24 cellular contexts compared by ENCODE assay signal in the genomic region with DNA sequence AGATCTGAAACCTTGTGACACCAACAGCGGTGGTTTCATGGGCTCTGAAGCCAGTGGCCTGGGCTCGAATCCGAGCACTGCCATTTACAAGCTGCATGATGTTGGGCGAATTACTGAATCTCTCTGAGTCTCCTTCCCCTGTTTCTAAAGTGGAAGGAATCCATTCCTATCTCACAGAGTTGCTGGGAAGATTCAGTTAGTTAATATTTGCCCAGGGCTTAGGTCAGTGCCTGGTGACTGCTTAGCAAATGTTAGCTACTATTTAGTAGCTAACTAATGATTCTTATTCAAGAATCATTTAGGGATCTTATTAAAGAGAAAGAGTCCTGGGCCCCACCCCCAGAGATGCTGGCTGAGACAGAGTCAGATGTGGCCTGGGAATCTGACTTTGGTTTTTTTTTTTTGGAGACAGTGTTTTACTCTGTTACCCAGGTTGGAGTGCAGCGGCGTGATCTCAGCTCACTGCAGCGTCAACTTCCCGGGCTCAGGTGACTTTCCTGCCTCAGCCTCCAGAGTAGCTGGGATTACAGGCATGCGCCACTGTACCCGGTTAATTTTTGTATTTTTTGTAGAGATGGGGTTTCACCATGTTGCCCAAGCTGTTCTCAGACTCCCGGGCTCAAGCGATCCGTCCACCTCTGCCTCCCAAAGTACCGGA.
"Had no signal": no experiment of that assay in that cellular context is flagged by ENCODE, and none has a peak within 500 bp of the region (broad histone marks: within the 10 kb centered on the region; RNA-seq: fewer than 3 reads in every experiment).

No MANE protein-coding gene starts in this region.

- ATAC-seq: activated CD4-positive, alpha-beta T cell treated with anti-CD3 and anti-CD28 coated beads for 36 hours; activated T-cell treated with anti-CD3 and anti-CD28 coated beads, Interleukin-2, amount 50 U/mL, for 72 hours had no signal

- H3K4me1 ChIP-seq: adrenal gland, breast epithelium had no signal

- H3K27ac ChIP-seq: adrenal gland, breast epithelium, VCaP had no signal

- H3K9me3 ChIP-seq: adrenal gland had no signal

- H3K36me3 ChIP-seq: adrenal gland, breast epithelium had no signal

- H3K9me3 Mint-ChIP-seq: activated CD4-positive, alpha-beta memory T cell treated with anti-CD3 and anti-CD28 coated beads, Interleukin-2, amount 10 ng/mL, durations not matched to agents 7 days and 5 days; activated T-helper 2 cell treated with anti-CD3 and anti-CD28 coated beads, Interferon-gamma antibody, Interleukin-2, Interleukin-4, amounts not matched to agents 10 μg/mL and 5 μg/mL and 100 μg/mL, durations not matched to agents 14 hours and 24 hours and 36 hours had no signal

- DNase-seq: activated CD4-positive, alpha-beta memory T cell treated with anti-CD3 and anti-CD28 coated beads, Interleukin-2, amount 10 ng/mL, durations not matched to agents 7 days and 5 days; activated CD4-positive, alpha-beta T cell treated with anti-CD3 and anti-CD28 coated beads for 36 hours; activated CD4-positive, alpha-beta T cell treated with anti-CD3 and anti-CD28 coated beads, Interleukin-2, amount 50 U/mL, for 1 hour; activated CD8-positive, alpha-beta memory T cell treated with anti-CD3 and anti-CD28 coated beads, Interleukin-2, amount 50 U/mL, for 4 hours; activated gamma-delta T cell treated with Interleukin-2 at 50 U/mL for 16 hours; activated naive CD4-positive, alpha-beta T cell treated with anti-CD3 and anti-CD28 coated beads, Interleukin-2, amount 10 ng/mL, durations not matched to agents 7 days and 5 days; activated naive CD8-positive, alpha-beta T cell treated with anti-CD3 and anti-CD28 coated beads, Interleukin-2, amount 10 ng/mL, durations not matched to agents 7 days and 5 days; activated T-cell treated with anti-CD3 and anti-CD28 coated beads, Interleukin-2, amount 50 U/mL, for 72 hours; adrenal gland; aorta; caudate nucleus; Kasumi-1; NCI-H1092; NCI-H1417; NCI-H1930; NCI-H2171; NCI-H345; NCI-H510A; NCI-H526 treated with DMSO at 0.1 percent for 48 hours; SIG-M5; T-helper 2 cell had no signal

- H3K27me3 ChIP-seq: adrenal gland, breast epithelium had no signal

- H3K4me1 Mint-ChIP-seq: activated CD4-positive, alpha-beta memory T cell treated with anti-CD3 and anti-CD28 coated beads, Interleukin-2, amount 10 ng/mL, durations not matched to agents 7 days and 5 days; activated CD4-positive, alpha-beta T cell treated with anti-CD3 and anti-CD28 coated beads for 36 hours; activated naive CD4-positive, alpha-beta T cell treated with anti-CD3 and anti-CD28 coated beads, Interleukin-2, amount 10 ng/mL, durations not matched to agents 7 days and 5 days; activated naive CD8-positive, alpha-beta T cell treated with anti-CD3 and anti-CD28 coated beads, Interleukin-2, amount 10 ng/mL, durations not matched to agents 7 days and 5 days had no signal

- H3K4me3 Mint-ChIP-seq: activated CD4-positive, alpha-beta memory T cell treated with anti-CD3 and anti-CD28 coated beads, Interleukin-2, amount 10 ng/mL, durations not matched to agents 7 days and 5 days; activated CD4-positive, alpha-beta T cell treated with anti-CD3 and anti-CD28 coated beads for 36 hours; activated naive CD4-positive, alpha-beta T cell treated with anti-CD3 and anti-CD28 coated beads, Interleukin-2, amount 10 ng/mL, durations not matched to agents 7 days and 5 days; activated naive CD8-positive, alpha-beta T cell treated with anti-CD3 and anti-CD28 coated beads, Interleukin-2, amount 10 ng/mL, durations not matched to agents 7 days and 5 days; activated T-cell treated with anti-CD3 and anti-CD28 coated beads, Interleukin-2, amount 50 U/mL, for 72 hours had no signal

- H3K27ac Mint-ChIP-seq: activated CD4-positive, alpha-beta memory T cell treated with anti-CD3 and anti-CD28 coated beads, Interleukin-2, amount 10 ng/mL, durations not matched to agents 7 days and 5 days; activated CD4-positive, alpha-beta T cell treated with anti-CD3 and anti-CD28 coated beads for 36 hours; activated naive CD4-positive, alpha-beta T cell treated with anti-CD3 and anti-CD28 coated beads, Interleukin-2, amount 10 ng/mL, durations not matched to agents 7 days and 5 days; activated naive CD8-positive, alpha-beta T cell treated with anti-CD3 and anti-CD28 coated beads, Interleukin-2, amount 10 ng/mL, durations not matched to agents 7 days and 5 days; activated T-cell treated with anti-CD3 and anti-CD28 coated beads, Interleukin-2, amount 50 U/mL, for 72 hours; activated T-helper 2 cell treated with anti-CD3 and anti-CD28 coated beads, Interferon-gamma antibody, Interleukin-2, Interleukin-4, amounts not matched to agents 10 μg/mL and 5 μg/mL and 100 μg/mL, durations not matched to agents 14 hours and 24 hours and 36 hours had no signal

- H3K36me3 Mint-ChIP-seq: activated naive CD4-positive, alpha-beta T cell treated with anti-CD3 and anti-CD28 coated beads, Interleukin-2, amount 10 ng/mL, durations not matched to agents 7 days and 5 days; activated naive CD8-positive, alpha-beta T cell treated with anti-CD3 and anti-CD28 coated beads, Interleukin-2, amount 10 ng/mL, durations not matched to agents 7 days and 5 days had no signal

- H3K4me3 ChIP-seq: adrenal gland, breast epithelium had no signal

- H3K27me3 Mint-ChIP-seq: activated CD4-positive, alpha-beta memory T cell treated with anti-CD3 and anti-CD28 coated beads, Interleukin-2, amount 10 ng/mL, durations not matched to agents 7 days and 5 days; activated CD4-positive, alpha-beta T cell treated with anti-CD3 and anti-CD28 coated beads for 36 hours had no signal
